In genomic region chr17:68439656-68440290, GRCh38 we compare ENCODE assay signal across 18 cellular contexts. TPM values are rescaled to one million over a fixed set of nuclear protein-coding genes. Genes with fewer than 3 reads are reported as not detected.
DNase-seq lines count a peak whose midpoint lies in the region; ATAC-seq and TF ChIP-seq lines count a peak whose summit lies in the region.
"Had no signal": no experiment of that assay in that cellular context is flagged by ENCODE, and none has a peak within 500 bp of the region (broad histone marks: within the 10 kb centered on the region; RNA-seq: fewer than 3 reads in every experiment).

No MANE protein-coding gene starts in this region.

- POLR2A ChIA-PET in naive thymus-derived CD4-positive, alpha-beta T cell (lab: Charles Lee) = interaction anchor here (0.6 to 14.3 kb wide), 6 partner anchors 18 to 977 kb away, joined by 4 to 133 read pairs (median 6); partner anchors contain the start of genes AMZ2, ARSG, SLC16A6 and WIPI1
- POLR2A ChIA-PET in CD8-positive, alpha-beta T cell (lab: Charles Lee) = interaction anchor here (0.6 kb wide), 1 partner anchor 148 kb away, joined by 4 read pairs; the partner anchor contains the start of gene ARSG

- CTCF ChIA-PET in naive thymus-derived CD4-positive, alpha-beta T cell (lab: Charles Lee) = interaction anchor here (0.8 to 6.5 kb wide), 3 partner anchors 19 to 184 kb away, joined by 3 to 45 read pairs (median 23); partner anchors contain the start of gene WIPI1
- CTCF ChIA-PET in CD8-positive, alpha-beta T cell (lab: Charles Lee) = interaction anchor here (3.3 to 13.9 kb wide), 3 partner anchors 19 to 177 kb away, joined by 10 to 215 read pairs (median 125); partner anchors contain the start of genes SLC16A6 and WIPI1

- TF ChIP-seq CTCF in left ventricle myocardium inferior (IDR thresholded peaks at IDR 0.05; ENCODE audit: borderline replicate concordance) = no peak
- TF ChIP-seq CTCF in CD8-positive, alpha-beta T cell (IDR thresholded peaks at IDR 0.05) = no peak

- peak overlapping the region; percentile 87 for H3K27ac Mint-ChIP-seq in T-helper 17 cell
- H3K27ac Mint-ChIP-seq in naive thymus-derived CD4-positive, alpha-beta T cell = peak overlapping the region in 8 of 9 donors; percentile 43 to 89 (median 84)
- H3K27ac Mint-ChIP-seq in CD8-positive, alpha-beta T cell = no peak overlapping the region

- H3K27ac ChIP-seq in left ventricle myocardium inferior (replicated peaks) (peak overlapping the region; percentile 82), substantia nigra (ENCODE audit: low read depth, low read length, poor library complexity, severe bottlenecking) (peak overlapping the region; percentile 14)
- H3K27ac ChIP-seq in naive thymus-derived CD4-positive, alpha-beta T cell (ENCODE audit: low read depth, low read length) = no peak overlapping the region
- no peak overlapping the region for H3K27ac ChIP-seq in CD8-positive, alpha-beta T cell (ENCODE audit: low read depth, low read length)
- H3K27ac ChIP-seq: vagina had no signal

- peaks cover 66% of the 10 kb centered on the region for H3K36me3 ChIP-seq in left ventricle myocardium inferior
- H3K36me3 ChIP-seq in naive thymus-derived CD4-positive, alpha-beta T cell (ENCODE audit: control insufficient read depth in 2 of 3, insufficient read depth in 3 of 3, low read length in 3 of 3) = no peaks in the 10 kb centered on the region
- H3K36me3 ChIP-seq in CD8-positive, alpha-beta T cell (ENCODE audit: insufficient read depth, low read length) = no peaks in the 10 kb centered on the region

- intact Hi-C loops in left ventricle myocardium inferior (cut with micrococcal nuclease) (loop anchor here (10.0 kb wide), 1 partner anchor 175 kb away; no protein-coding TSS in a partner anchor), left ventricle myocardium superior (cut with micrococcal nuclease) (loop anchor here (10.0 kb wide), 1 partner anchor 175 kb away; no protein-coding TSS in a partner anchor)
- intact Hi-C loops in naive thymus-derived CD4-positive, alpha-beta T cell (cut with micrococcal nuclease) = loop anchor here in 1 of 2 donors (5.0 kb wide), 2 partner anchors 37 to 92 kb away; no protein-coding TSS in a partner anchor
- intact Hi-C loops in CD8-positive, alpha-beta T cell (cut with DNase I, micrococcal nuclease) = loop anchor here in 1 of 2 experiments (2.0 to 5.0 kb wide), 2 partner anchors 17 to 82 kb away; partner anchors contain the start of gene WIPI1

- H3K9me3 ChIP-seq in left ventricle myocardium inferior (replicated peaks) (no peaks in the 10 kb centered on the region), T-helper 17 cell (ENCODE audit: control insufficient read depth, low read length, poor library complexity, severe bottlenecking) (no peaks in the 10 kb centered on the region)
- H3K9me3 ChIP-seq in naive thymus-derived CD4-positive, alpha-beta T cell (ENCODE audit: control insufficient read depth in 2 of 3, low read length in 3 of 3) = no peaks in the 10 kb centered on the region
- H3K9me3 ChIP-seq in CD8-positive, alpha-beta T cell (ENCODE audit: low read length) = no peaks in the 10 kb centered on the region
- H3K9me3 ChIP-seq: vagina had no signal

- ATAC-seq in left ventricle myocardium superior (no peak), T-helper 17 cell (no peak), HG02840 (IDR thresholded peaks at IDR 0.05; ENCODE audit: low FRiP score, unreplicated experiment) (no peak)
- ATAC-seq in naive thymus-derived CD4-positive, alpha-beta T cell = no peak
- ATAC-seq in activated CD4-positive, CD25-positive, alpha-beta regulatory T cell treated with anti-CD3 and anti-CD28 coated beads, Interleukin-2, amount 50 U/mL, for 24 hours = no peak
- ATAC-seq in CD8-positive, alpha-beta T cell = no peak

- H3K4me3 Mint-ChIP-seq in T-helper 17 cell = no peak overlapping the region
- H3K4me3 Mint-ChIP-seq in naive thymus-derived CD4-positive, alpha-beta T cell = no peak overlapping the region
- H3K4me3 Mint-ChIP-seq in CD8-positive, alpha-beta T cell = no peak overlapping the region

- no peaks in the 10 kb centered on the region for H3K36me3 Mint-ChIP-seq in T-helper 17 cell (ENCODE audit: low read depth)
- peaks cover 0 to 15% (median 0%) of the 10 kb centered on the region in 5 donors for H3K36me3 Mint-ChIP-seq in naive thymus-derived CD4-positive, alpha-beta T cell
- peaks cover 2% of the 10 kb centered on the region for H3K36me3 Mint-ChIP-seq in CD8-positive, alpha-beta T cell

- H3K27me3 Mint-ChIP-seq in T-helper 17 cell = no peaks in the 10 kb centered on the region
- no peaks in the 10 kb centered on the region for H3K27me3 Mint-ChIP-seq in naive thymus-derived CD4-positive, alpha-beta T cell
- no peaks in the 10 kb centered on the region for H3K27me3 Mint-ChIP-seq in CD8-positive, alpha-beta T cell (ENCODE audit: low read depth)

- peaks cover 36% of the 10 kb centered on the region for H3K4me1 Mint-ChIP-seq in T-helper 17 cell
- peaks cover 32 to 58% (median 48%) of the 10 kb centered on the region in 7 donors for H3K4me1 Mint-ChIP-seq in naive thymus-derived CD4-positive, alpha-beta T cell
- peaks cover 48% of the 10 kb centered on the region for H3K4me1 Mint-ChIP-seq in CD8-positive, alpha-beta T cell (ENCODE audit: low read depth)

- H3K9me3 Mint-ChIP-seq in naive thymus-derived CD4-positive, alpha-beta T cell = no peaks in the 10 kb centered on the region
- H3K9me3 Mint-ChIP-seq in CD8-positive, alpha-beta T cell = no peaks in the 10 kb centered on the region

- H3K27me3 ChIP-seq in left ventricle myocardium inferior (ENCODE audit: low read depth) = no peaks in the 10 kb centered on the region
- H3K27me3 ChIP-seq in naive thymus-derived CD4-positive, alpha-beta T cell (ENCODE audit: control insufficient read depth in 2 of 2, insufficient read depth in 2 of 2, low read length in 2 of 2) = no peaks in the 10 kb centered on the region
- no peaks in the 10 kb centered on the region for H3K27me3 ChIP-seq in CD8-positive, alpha-beta T cell (ENCODE audit: insufficient read depth, low read length)
- H3K27me3 ChIP-seq: hepatocyte, vagina had no signal

- DNase-seq in left ventricle myocardium inferior (no peak), left ventricle myocardium superior (no peak), T-helper 17 cell (no peak), substantia nigra (lab: John Stamatoyannopoulos, UW) (no peak)
- DNase-seq in naive thymus-derived CD4-positive, alpha-beta T cell = no peak
- DNase-seq in CD8-positive, alpha-beta T cell = no peak
- DNase-seq: activated CD4-positive, alpha-beta T cell treated with anti-CD3 and anti-CD28 coated beads, Interleukin-2, amount 50 U/mL, for 4 hours; amniotic stem cell; cerebellar nuclear complex; EL; kidney; NCI-H2029 treated with DMSO at 0.1 percent for 48 hours; NCI-H510A; retina had no signal

- no peak overlapping the region for H3K4me3 ChIP-seq in left ventricle myocardium inferior
- H3K4me3 ChIP-seq in naive thymus-derived CD4-positive, alpha-beta T cell (ENCODE audit: low read length) = no peak overlapping the region
- H3K4me3 ChIP-seq in CD8-positive, alpha-beta T cell (ENCODE audit: low read depth, low read length) = no peak overlapping the region
- H3K4me3 ChIP-seq: hepatocyte, vagina had no signal

- H3K4me1 ChIP-seq in left ventricle myocardium inferior = peaks cover 92% of the 10 kb centered on the region
- peaks cover 32 to 37% of the 10 kb centered on the region in 2 donors for H3K4me1 ChIP-seq in naive thymus-derived CD4-positive, alpha-beta T cell (ENCODE audit: control insufficient read depth in 2 of 2, insufficient read depth in 2 of 2, low read length in 2 of 2)
- H3K4me1 ChIP-seq in CD8-positive, alpha-beta T cell (ENCODE audit: insufficient read depth, low read length) = peaks cover 30% of the 10 kb centered on the region

RNA-seq across cellular contexts. Expression of gene WIPI1, which starts 17.5 kb away (rescaled TPM):
- total RNA-seq in left ventricle myocardium inferior = 89.9 TPM
- total RNA-seq in left ventricle myocardium superior = 66.1 TPM
- 10 to 100 TPM in 1 of 2 donors, 1 to 10 TPM in 1; 8.9 to 10.2 TPM for total RNA-seq in T-helper 17 cell
- 10 to 100 TPM in 2 of 5 experiments, 1 to 10 TPM in 3; 3.6 to 16.5 (median 4.9) TPM for total RNA-seq in naive thymus-derived CD4-positive, alpha-beta T cell
- polyA plus RNA-seq in naive thymus-derived CD4-positive, alpha-beta T cell = 1 to 10 TPM; 1.7 to 2.0 TPM
- total RNA-seq in CD8-positive, alpha-beta T cell = 1 to 10 TPM; 2.4 to 2.5 TPM

Comparison
In these comparisons a context has a peak if more than half of its experiments do, and no peak if none do; other contexts are left out.
1. H3K27ac ChIP-seq: peak in left ventricle myocardium inferior (single experiment) and substantia nigra (single experiment); none in naive thymus-derived CD4-positive, alpha-beta T cell (single experiment) and CD8-positive, alpha-beta T cell (single experiment).